Comparison of ENCODE assay signal across 9 cellular contexts in the genomic region with DNA sequence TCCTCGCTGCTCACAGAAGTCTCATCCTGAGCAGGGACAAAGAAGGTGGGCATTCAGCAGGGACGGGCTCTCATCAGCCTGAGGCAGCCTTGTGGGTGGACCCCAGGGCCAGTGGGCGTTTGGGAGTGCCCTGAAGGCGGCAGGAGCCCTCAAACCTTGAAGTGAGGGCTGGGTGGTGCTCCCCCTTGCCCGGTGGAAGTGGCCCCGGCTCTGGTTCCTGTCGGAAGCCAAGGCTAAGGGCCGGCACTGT.
DNase-seq lines count a peak whose midpoint lies in the region; ATAC-seq and TF ChIP-seq lines count a peak whose summit lies in the region.
"Had no signal": no experiment of that assay in that cellular context is flagged by ENCODE, and none has a peak within 500 bp of the region (broad histone marks: within the 10 kb centered on the region; RNA-seq: fewer than 3 reads in every experiment).

No MANE protein-coding gene starts in this region.

- H3K4me1 ChIP-seq in HUES48 (ENCODE audit: control insufficient read depth, insufficient read depth, low read length) (peaks cover 45% of the 10 kb centered on the region), mesenchymal stem cell (ENCODE audit: control insufficient read depth, insufficient read depth, low read depth, low read length) (peaks cover 85% of the 10 kb centered on the region), suprapubic skin (peaks cover 49% of the 10 kb centered on the region)

- H4K8ac ChIP-seq in mesenchymal stem cell (ENCODE audit: low read length): peak overlapping the region; percentile 80

- DNase-seq in choroid plexus epithelial cell (ENCODE audit: low read depth) (no peak), mesenchymal stem cell (peak; percentile 22), suprapubic skin (ENCODE audit: low spot score in 2 of 2) (no peak), NAMALWA (ENCODE audit: low spot score) (no peak), retina (no peak)
- DNase-seq: NCI-H748 treated with DMSO at 0.1 percent for 48 hours had no signal

- peak overlapping the region; percentile 74 for H3K4me2 ChIP-seq in mesenchymal stem cell (ENCODE audit: low read length, poor library complexity, severe bottlenecking)

- no peak for TF ChIP-seq POLR2A in suprapubic skin (IDR thresholded peaks at IDR 0.05)

- 10% methylated on average over 8 of the region's 8 CpGs for WGBS in mesenchymal stem cell
- no CpG with 5 or more reads among the region's 8 CpGs for WGBS in suprapubic skin

- H3K4me3 ChIP-seq in HUES48 (ENCODE audit: low read depth, low read length) (no peak overlapping the region), choroid plexus epithelial cell (ENCODE audit: low read depth, low read length) (peak overlapping the region; percentile 42), mesenchymal stem cell (ENCODE audit: insufficient read depth in 1 of 2, low read depth in 1 of 2, low read length in 2 of 2) (peak overlapping the region; percentile 40 to 80), suprapubic skin (peak overlapping the region; percentile 33)

- H3K36me3 ChIP-seq in HUES48 (ENCODE audit: control insufficient read depth, insufficient read depth, low read length) (peaks cover 17% of the 10 kb centered on the region), mesenchymal stem cell (ENCODE audit: control insufficient read depth in 1 of 2, insufficient read depth in 2 of 2, low read depth in 1 of 2, low read length in 2 of 2) (peaks cover 11 to 52% of the 10 kb centered on the region in 2 experiments), suprapubic skin (no peaks in the 10 kb centered on the region)

- peak overlapping the region; percentile 88 to 95 for H2BK12ac ChIP-seq in mesenchymal stem cell (ENCODE audit: low read length in 2 of 2)

- peak overlapping the region; percentile 82 to 96 for H3K4ac ChIP-seq in mesenchymal stem cell (ENCODE audit: low read depth in 1 of 2, low read length in 2 of 2)

- no peak for TF ChIP-seq CTCF in choroid plexus epithelial cell (conservative IDR thresholded peaks at IDR 0.05; ENCODE audit: low read depth, low read length)
- no peak for TF ChIP-seq CTCF in suprapubic skin (IDR thresholded peaks at IDR 0.05)

- peak overlapping the region in 1 of 2 experiments; percentile 70 for H3K23ac ChIP-seq in mesenchymal stem cell (ENCODE audit: low read length in 2 of 2)

- H3K9ac ChIP-seq in HUES48 (ENCODE audit: low read depth, low read length) (peak overlapping the region; percentile 45; the same call in 1 of the 2 replicates), mesenchymal stem cell (ENCODE audit: low read length) (peak overlapping the region; percentile 86)

- peak overlapping the region; percentile 90 for H2AK5ac ChIP-seq in mesenchymal stem cell (ENCODE audit: low read length, severe bottlenecking)

- peak overlapping the region; percentile 90 for H2BK120ac ChIP-seq in mesenchymal stem cell (ENCODE audit: low read depth, low read length)

- H2BK15ac ChIP-seq in mesenchymal stem cell (ENCODE audit: low read depth, poor library complexity, severe bottlenecking): no peak overlapping the region

- H4K91ac ChIP-seq in mesenchymal stem cell (ENCODE audit: low read length): peak overlapping the region; percentile 85

- H3K9me3 ChIP-seq in HUES48 (ENCODE audit: control insufficient read depth, insufficient read depth, low read length): no peaks in the 10 kb centered on the region
- no peaks in the 10 kb centered on the region for H3K9me3 ChIP-seq in mesenchymal stem cell (ENCODE audit: control insufficient read depth, low read length)
- no peaks in the 10 kb centered on the region for H3K9me3 ChIP-seq in suprapubic skin

- H3K79me1 ChIP-seq in mesenchymal stem cell (replicated peaks; ENCODE audit: low read length, poor library complexity, severe bottlenecking): no peaks in the 10 kb centered on the region

- peak overlapping the region in 1 of 2 experiments; percentile 98 for H3K14ac ChIP-seq in mesenchymal stem cell (ENCODE audit: low read length in 2 of 2)

- ATAC-seq in GM21529 (IDR thresholded peaks at IDR 0.05; ENCODE audit: unreplicated experiment): no peak
- ATAC-seq in GM19397 (IDR thresholded peaks at IDR 0.05; ENCODE audit: unreplicated experiment): no peak

- peak overlapping the region; percentile 78 for H2BK5ac ChIP-seq in mesenchymal stem cell (ENCODE audit: low read depth, low read length, poor library complexity, severe bottlenecking)

- H3K18ac ChIP-seq in mesenchymal stem cell (ENCODE audit: low read depth in 1 of 2, low read length in 2 of 2): peak overlapping the region; percentile 74 to 99

- peak overlapping the region; percentile 83 for H3K27ac ChIP-seq in HUES48 (ENCODE audit: low read depth, low read length)
- H3K27ac ChIP-seq in mesenchymal stem cell (ENCODE audit: low read length, poor library complexity, severe bottlenecking): peak overlapping the region; percentile 97
- peak overlapping the region; percentile 85 for H3K27ac ChIP-seq in suprapubic skin

- H2AFZ ChIP-seq in mesenchymal stem cell (ENCODE audit: low read depth, low read length): no peak overlapping the region

- H3K27me3 ChIP-seq in HUES48 (ENCODE audit: control insufficient read depth, insufficient read depth, low read length) (no peaks in the 10 kb centered on the region), mesenchymal stem cell (ENCODE audit: control insufficient read depth in 1 of 2, insufficient read depth in 1 of 2, low read length in 2 of 2) (no peaks in the 10 kb centered on the region), suprapubic skin (no peaks in the 10 kb centered on the region)

- no peak for TF ChIP-seq EP300 in suprapubic skin (IDR thresholded peaks at IDR 0.05)
